ENCODE assay signal across 17 cellular contexts in the genomic region with DNA sequence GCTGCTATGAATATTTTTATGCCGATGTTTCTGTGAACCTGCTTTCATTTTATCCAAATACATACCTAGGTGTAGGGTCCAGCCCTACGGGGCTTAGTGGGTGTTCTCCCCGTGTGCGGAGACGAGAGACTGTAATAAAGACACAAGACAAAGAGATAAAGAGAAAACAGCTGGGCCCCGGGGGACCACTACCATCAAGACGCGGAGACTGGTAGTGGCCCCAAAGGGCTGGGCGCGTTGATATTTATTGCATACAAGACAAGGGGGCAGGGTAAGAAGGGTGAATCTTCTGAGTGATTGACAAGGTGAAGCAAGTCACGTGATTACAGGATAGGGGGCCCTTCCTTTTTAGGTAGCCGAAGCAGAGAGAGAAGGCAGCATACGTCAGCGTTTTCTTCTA.
A peak's percentile ranks its signal among the peaks of the same experiment; 100 is the strongest.
DNase-seq lines count a peak whose midpoint lies in the region; ATAC-seq, FAIRE-seq and TF ChIP-seq lines count a peak whose summit lies in the region.
"Had no signal": no experiment of that assay in that cellular context is flagged by ENCODE, and none has a peak within 500 bp of the region (broad histone marks: within the 10 kb centered on the region; RNA-seq: fewer than 3 reads in every experiment).

No MANE protein-coding gene starts in this region.

- no peak overlapping the region for H3K4me3 Mint-ChIP-seq in activated naive CD8-positive, alpha-beta T cell treated with anti-CD3 and anti-CD28 coated beads, Interleukin-2, amount 50 U/mL, for 24 hours
- H3K4me3 Mint-ChIP-seq: B cell; CD8-positive, alpha-beta T cell; H9 had no signal

- H3K27ac ChIP-seq in HepG2 (ENCODE audit: extremely low read length, insufficient read depth, low read length) (no peak overlapping the region), sigmoid colon (no peak overlapping the region)
- H3K27ac ChIP-seq: BLaER1 treated with 17β-estradiol and CSF1 and Interleukin-3, amounts not matched to agents 10 nM and 100 nM had no signal

- no TSS peak for BruUV-seq in HepG2 (replicated peaks; lab: Mats Ljungman, UMichigan)

- intact Hi-C loops in Right ventricle myocardium inferior (cut with DNase I) = no loop called here
- intact Hi-C loops in left ventricle myocardium superior (cut with micrococcal nuclease) = no loop called here
- intact Hi-C loops in HepG2 (cut with micrococcal nuclease; ENCODE audit: unreplicated experiment) = no loop called here
- intact Hi-C loops in sigmoid colon (cut with DNase I) = no loop called here

- H3K4me2 ChIP-seq in HepG2 (ENCODE audit: low read depth, low read length) = no peak overlapping the region
- H3K4me2 ChIP-seq: BLaER1 treated with 17β-estradiol and CSF1 and Interleukin-3, amounts not matched to agents 10 nM and 100 nM had no signal

- no peak overlapping the region for H3K9ac ChIP-seq in HepG2 (ENCODE audit: insufficient read depth, low read depth, low read length)
- H3K9ac ChIP-seq: BLaER1 treated with 17β-estradiol and CSF1 and Interleukin-3, amounts not matched to agents 10 nM and 100 nM had no signal

- no peak for TF ChIP-seq CTCF in HepG2 (CRISPR knock-in tag; IDR thresholded peaks at IDR 0.05)
- no peak for TF ChIP-seq CTCF in sigmoid colon (IDR thresholded peaks at IDR 0.05)

- H3K4me1 Mint-ChIP-seq in activated naive CD8-positive, alpha-beta T cell treated with anti-CD3 and anti-CD28 coated beads, Interleukin-2, amount 50 U/mL, for 24 hours = peaks cover 8% of the 10 kb centered on the region
- H3K4me1 Mint-ChIP-seq: B cell had no signal

- H3K4me1 ChIP-seq in HepG2 (ENCODE audit: insufficient read depth, low read length) = peaks cover 9% of the 10 kb centered on the region
- H3K4me1 ChIP-seq in sigmoid colon = no peaks in the 10 kb centered on the region

- no peaks in the 10 kb centered on the region for H4K20me1 ChIP-seq in HepG2 (ENCODE audit: insufficient read depth, low read length)

- in situ Hi-C loops in HepG2 (cut with HindIII; ENCODE audit: extremely low pct_ligation_motif_present, low pct_unique_long_range_greater_than_20kb) = no loop called here

- no peak for TF ChIP-seq POLR2A in HepG2 (IDR thresholded peaks at IDR 0.05; ENCODE audit: insufficient read depth in 1 of 2, low read depth in 2 of 2, low read length in 2 of 2)
- no peak for TF ChIP-seq POLR2A in sigmoid colon (IDR thresholded peaks at IDR 0.05)

- no peak for TF ChIP-seq EP300 in HepG2 (IDR thresholded peaks at IDR 0.05; ENCODE audit: low read depth in 2 of 2, low read length in 2 of 2)
- no peak for TF ChIP-seq EP300 in HepG2 (CRISPR knock-in tag; IDR thresholded peaks at IDR 0.05; ENCODE audit: borderline replicate concordance)
- no peak for TF ChIP-seq EP300 in sigmoid colon (IDR thresholded peaks at IDR 0.05)

- H3K9me3 ChIP-seq in HepG2 (ENCODE audit: low read length) (no peaks in the 10 kb centered on the region), sigmoid colon (no peaks in the 10 kb centered on the region)

- FAIRE-seq in HepG2 (lab: Jason Lieb, UNC) = no peak
- FAIRE-seq: GM12878, GM19239, H1 had no signal

- H3K79me2 ChIP-seq in HepG2 (ENCODE audit: insufficient read depth, low read length) = no peaks in the 10 kb centered on the region

- CTCF ChIA-PET in HepG2 (lab: Yijun Ruan, JAX; ENCODE audit: low intra/inter-chr PET ratio, low total read pairs) = no interaction called here

- H3K9me3 Mint-ChIP-seq in activated naive CD8-positive, alpha-beta T cell treated with anti-CD3 and anti-CD28 coated beads, Interleukin-2, amount 50 U/mL, for 24 hours = peaks cover 4% of the 10 kb centered on the region

- no peaks in the 10 kb centered on the region for H3K36me3 Mint-ChIP-seq in activated naive CD8-positive, alpha-beta T cell treated with anti-CD3 and anti-CD28 coated beads, Interleukin-2, amount 50 U/mL, for 24 hours (ENCODE audit: low read depth)
- H3K36me3 Mint-ChIP-seq: CD8-positive, alpha-beta T cell had no signal

- peaks cover 30% of the 10 kb centered on the region for H3K27me3 Mint-ChIP-seq in activated naive CD8-positive, alpha-beta T cell treated with anti-CD3 and anti-CD28 coated beads, Interleukin-2, amount 50 U/mL, for 24 hours

- ATAC-seq in Right ventricle myocardium inferior (no peak), left ventricle myocardium superior (no peak), HepG2 (no peak)
- ATAC-seq in activated naive CD8-positive, alpha-beta T cell treated with anti-CD3 and anti-CD28 coated beads, Interleukin-2, amount 50 U/mL, for 24 hours = no peak
- ATAC-seq: CD8-positive, alpha-beta T cell; GM12878 had no signal

- POLR2A ChIA-PET in HepG2 (lab: Yijun Ruan, JAX) = no interaction called here

- H3K27me3 ChIP-seq in HepG2 (ENCODE audit: control insufficient read depth in 1 of 2, insufficient read depth in 2 of 2, low read length in 2 of 2) = peaks cover 0 to 14% of the 10 kb centered on the region in 2 experiments; a peak in 3 of 5 replicates
- H3K27me3 ChIP-seq in sigmoid colon = peaks cover 0 to 15% (median 0%) of the 10 kb centered on the region in 3 donors

- H2AFZ ChIP-seq in HepG2 (ENCODE audit: low read length) = no peak overlapping the region

- no peak overlapping the region for H3K27ac Mint-ChIP-seq in activated naive CD8-positive, alpha-beta T cell treated with anti-CD3 and anti-CD28 coated beads, Interleukin-2, amount 50 U/mL, for 24 hours
- H3K27ac Mint-ChIP-seq: B cell; CD8-positive, alpha-beta T cell; H9 had no signal

- H3K4me3 ChIP-seq in HepG2 (replicated peaks in 1 of 3; ENCODE audit: insufficient read depth in 1 of 3, low read depth in 2 of 3, low read length in 3 of 3) (no peak overlapping the region), sigmoid colon (no peak overlapping the region)
- H3K4me3 ChIP-seq: BLaER1 treated with 17β-estradiol and CSF1 and Interleukin-3, amounts not matched to agents 10 nM and 100 nM; GM12878 had no signal

- DNase-seq in Right ventricle myocardium inferior (ENCODE audit: missing footprints) = peak; percentile 39
- no peak for DNase-seq in left ventricle myocardium superior
- no peak for DNase-seq in HepG2 (ENCODE audit: low spot score)
- peak; percentile 59 for DNase-seq in sigmoid colon
- no peak for DNase-seq in stimulated activated naive CD4-positive, alpha-beta T cell (lab: John Stamatoyannopoulos, UW)
- no peak for DNase-seq in mucosa of gallbladder (ENCODE audit: low spot score)
- no peak for DNase-seq in activated naive CD8-positive, alpha-beta T cell treated with anti-CD3 and anti-CD28 coated beads, Interleukin-2, amount 50 U/mL, for 24 hours
- DNase-seq: Calu3; CD8-positive, alpha-beta T cell; DND-41; EL; H9 had no signal

- 67% methylated on average over 14 of the region's 14 CpGs for WGBS in HepG2 (ENCODE audit: low lambda C conversion rate)
- WGBS in sigmoid colon, 2 donors = 78 to 80% methylated on average over 14 of the region's 14 CpGs

- TF ChIP-seq RAD21 in HepG2 (CRISPR knock-in tag; IDR thresholded peaks at IDR 0.05) = no peak

- H3K36me3 ChIP-seq in HepG2 (replicated peaks in 1 of 2; ENCODE audit: control insufficient read depth in 1 of 2, insufficient read depth in 2 of 2, low read length in 2 of 2) (no peaks in the 10 kb centered on the region), sigmoid colon (no peaks in the 10 kb centered on the region)
- H3K36me3 ChIP-seq: BLaER1 treated with 17β-estradiol and CSF1 and Interleukin-3, amounts not matched to agents 10 nM and 100 nM had no signal

TF ChIP-seq in HepG2, 621 proteins besides CTCF, POLR2A, EP300 and RAD21:
- TF ChIP-seq MATR3 (CRISPR knock-in tag; IDR thresholded peaks at IDR 0.05) (no peak), RAD51 (IDR thresholded peaks at IDR 0.05; ENCODE audit: borderline replicate concordance) (peak; percentile 70; the same call in 1 of the 2 replicates)

Comparison
In these comparisons a context has a peak if more than half of its experiments do, and no peak if none do; other contexts are left out.
1. DNase-seq: peak in Right ventricle myocardium inferior (single experiment) and sigmoid colon (single experiment); none in left ventricle myocardium superior (single experiment), HepG2 (single experiment), stimulated activated naive CD4-positive, alpha-beta T cell (0 of 6), mucosa of gallbladder (single experiment) and activated naive CD8-positive, alpha-beta T cell treated with anti-CD3 and anti-CD28 coated beads, Interleukin-2, amount 50 U/mL, for 24 hours (single experiment).